ENCODE assay signal across 8 cellular contexts in genomic region chr1:156749429-156750118, GRCh38. TPM values are rescaled to one million over a fixed set of nuclear protein-coding genes. Genes with fewer than 3 reads are reported as not detected.
A peak's percentile ranks its signal among the peaks of the same experiment; 100 is the strongest.
DNase-seq lines count a peak whose midpoint lies in the region; ATAC-seq and TF ChIP-seq lines count a peak whose summit lies in the region.

No MANE protein-coding gene starts in this region.

- H3K9ac ChIP-seq in adipocyte (ENCODE audit: low read length) = peak overlapping the region; percentile 95

- no peak for TF ChIP-seq EP300 in transverse colon (IDR thresholded peaks at IDR 0.05; ENCODE audit: low read depth)

- in situ Hi-C loops in transverse colon (cut with MboI; ENCODE audit: low pct_ligation_motif_present in 1 of 4, low pct_unique_long_range_greater_than_20kb in 1 of 4, low sequenced_read_pairs in 3 of 4) = no loop called here

- H3K4me1 ChIP-seq in adipocyte (ENCODE audit: control insufficient read depth, insufficient read depth, low read length) = peaks cover 66% of the 10 kb centered on the region
- H3K4me1 ChIP-seq in left lung = peaks cover 44 to 76% of the 10 kb centered on the region in 2 donors
- peaks cover 29 to 63% (median 53%) of the 10 kb centered on the region in 4 donors for H3K4me1 ChIP-seq in transverse colon

- intact Hi-C loops in activated naive CD4-positive, alpha-beta T cell treated with anti-CD3 and anti-CD28 coated beads for 36 hours (cut with micrococcal nuclease) = loop anchor here (10.0 kb wide), 1 partner anchor 245 kb away; the partner anchor contains the start of gene MEF2D
- intact Hi-C loops in left lung (cut with DNase I) (no loop called here), transverse colon (cut with DNase I; ENCODE audit: low total_unique reads) (no loop called here)

- H3K27me3 ChIP-seq in adipocyte (replicated peaks; ENCODE audit: control insufficient read depth, insufficient read depth, low read length) (no peaks in the 10 kb centered on the region), left lung (no peaks in the 10 kb centered on the region), transverse colon (no peaks in the 10 kb centered on the region)

- no peaks in the 10 kb centered on the region for H3K9me3 Mint-ChIP-seq in activated naive CD4-positive, alpha-beta T cell treated with anti-CD3 and anti-CD28 coated beads for 36 hours

- WGBS in transverse colon (ENCODE audit: low coverage in 1 of 2), 2 donors = 12 to 40% methylated on average over 2 to 8 of the region's 8 CpGs

- no peaks in the 10 kb centered on the region for H3K27me3 Mint-ChIP-seq in activated naive CD4-positive, alpha-beta T cell treated with anti-CD3 and anti-CD28 coated beads for 36 hours (ENCODE audit: low read depth)

- H3K36me3 ChIP-seq in adipocyte (ENCODE audit: control insufficient read depth, insufficient read depth, low read length, severe bottlenecking) (peaks cover 5% of the 10 kb centered on the region), left lung (peaks cover 0 to 9% of the 10 kb centered on the region in 2 donors), transverse colon (no peaks in the 10 kb centered on the region)

- no peak for ATAC-seq in left lung

- no peak for DNase-seq in activated naive CD4-positive, alpha-beta T cell treated with anti-CD3 and anti-CD28 coated beads for 36 hours
- DNase-seq in activated naive CD4-positive, alpha-beta T cell treated with Interleukin-2 at 50 U/mL for 16 hours = no peak
- DNase-seq in adipocyte (ENCODE audit: low read depth) = no peak
- no peak for DNase-seq in left lung
- peak; percentile 79 for DNase-seq in transverse colon
- DNase-seq in cerebellar cortex (ENCODE audit: low spot score) = no peak
- DNase-seq in NCI-H82 treated with DMSO at 0.1 percent for 48 hours (lab: John Stamatoyannopoulos, UW; ENCODE audit: unreplicated experiment) = no peak
- no peak for DNase-seq in GF-D8 (lab: John Stamatoyannopoulos, UW)

- peak overlapping the region; percentile 97 for H3K27ac Mint-ChIP-seq in activated naive CD4-positive, alpha-beta T cell treated with anti-CD3 and anti-CD28 coated beads for 36 hours

- H3K4me1 Mint-ChIP-seq in activated naive CD4-positive, alpha-beta T cell treated with anti-CD3 and anti-CD28 coated beads for 36 hours (ENCODE audit: low read depth) = peaks cover 39% of the 10 kb centered on the region

- H3K4me3 ChIP-seq in adipocyte (ENCODE audit: low read length) (peak overlapping the region; percentile 94), left lung (peak overlapping the region; percentile 63 to 97), transverse colon (peak overlapping the region; percentile 93 to 98 (median 96))

- CTCF ChIA-PET in activated naive CD4-positive, alpha-beta T cell treated with anti-CD3 and anti-CD28 coated beads for 36 hours (lab: Charles Lee) = interaction anchor here (1.1 to 4.0 kb wide), 2 partner anchors 22 to 89 kb away, joined by 3 to 48 read pairs; partner anchors contain the start of genes ISG20L2 and METTL25B

- H3K27ac ChIP-seq in left lung = peak overlapping the region; percentile 98
- peak overlapping the region; percentile 95 to 99 (median 98) for H3K27ac ChIP-seq in transverse colon

- TF ChIP-seq POLR2A in transverse colon (IDR thresholded peaks at IDR 0.05) = peak; percentile 45

- peaks cover 42% of the 10 kb centered on the region for H3K36me3 Mint-ChIP-seq in activated naive CD4-positive, alpha-beta T cell treated with anti-CD3 and anti-CD28 coated beads for 36 hours (ENCODE audit: low read depth)

- no peaks in the 10 kb centered on the region for H3K9me3 ChIP-seq in adipocyte (ENCODE audit: control insufficient read depth, low read length)
- no peaks in the 10 kb centered on the region for H3K9me3 ChIP-seq in left lung
- H3K9me3 ChIP-seq in transverse colon = no peaks in the 10 kb centered on the region

- TF ChIP-seq CTCF in left lung (IDR thresholded peaks at IDR 0.05) (no peak), transverse colon (IDR thresholded peaks at IDR 0.05) (peak in 3 of 5 experiments; percentile 17 to 73 (median 46))

- H3K4me3 Mint-ChIP-seq in activated naive CD4-positive, alpha-beta T cell treated with anti-CD3 and anti-CD28 coated beads for 36 hours = peak overlapping the region; percentile 99

RNA-seq across cellular contexts. Expression of gene HDGF, which starts 1.9 kb away (rescaled TPM):
- 100 to 1,000 TPM; 282 to 283 TPM for total RNA-seq in activated naive CD4-positive, alpha-beta T cell treated with anti-CD3 and anti-CD28 coated beads for 36 hours
- total RNA-seq in left lung (100 to 1,000 TPM; 139 to 207 TPM), transverse colon (100 to 1,000 TPM; 150 to 204 (median 179) TPM)

RNA-seq across cellular contexts. Expression of gene MRPL24, which starts 8.7 kb away (rescaled TPM):
- total RNA-seq in activated naive CD4-positive, alpha-beta T cell treated with anti-CD3 and anti-CD28 coated beads for 36 hours = 100 to 1,000 TPM in 1 of 2 experiments, 10 to 100 TPM in 1; 91.1 to 114 TPM
- total RNA-seq in left lung (10 to 100 TPM; 42.8 to 62.2 TPM), transverse colon (10 to 100 TPM in 3 of 4 donors, 1 to 10 TPM in 1; 6.8 to 44.9 (median 37.1) TPM)

RNA-seq across cellular contexts. Expression of gene PRCC, which starts 17.8 kb away (rescaled TPM):
- 10 to 100 TPM; 55.2 to 55.8 TPM for total RNA-seq in activated naive CD4-positive, alpha-beta T cell treated with anti-CD3 and anti-CD28 coated beads for 36 hours
- total RNA-seq in left lung (10 to 100 TPM; 40.7 to 56.2 TPM), transverse colon (10 to 100 TPM; 15.1 to 69.9 (median 39.4) TPM)

RNA-seq across cellular contexts. Expression of gene ISG20L2, which starts 21.0 kb away (rescaled TPM):
- total RNA-seq in activated naive CD4-positive, alpha-beta T cell treated with anti-CD3 and anti-CD28 coated beads for 36 hours = 10 to 100 TPM; 24.8 to 28.7 TPM
- 10 to 100 TPM; 18.3 to 30.8 TPM for total RNA-seq in left lung
- 10 to 100 TPM; 25.8 to 61.7 (median 33.1) TPM for total RNA-seq in transverse colon

RNA-seq across cellular contexts. Expression of gene METTL25B, which starts 21.3 kb away (rescaled TPM):
- 10 to 100 TPM; 35.3 to 35.5 TPM for total RNA-seq in activated naive CD4-positive, alpha-beta T cell treated with anti-CD3 and anti-CD28 coated beads for 36 hours
- total RNA-seq in left lung = 10 to 100 TPM; 30.6 to 35.3 TPM
- total RNA-seq in transverse colon = 10 to 100 TPM; 37.4 to 40.8 (median 39.0) TPM

Comparison
In these comparisons a context has a peak if more than half of its experiments do, and no peak if none do; other contexts are left out.
1. CTCF ChIP-seq: peak in transverse colon (3 of 5); none in left lung (0 of 2).
2. Peak in every context shown above with its lines, with median percentiles within 50 percentile points of each other: H3K4me3 ChIP-seq.